24 cellular contexts compared by ENCODE assay signal in genomic region chr5:53879708-53880356, GRCh38.
"Had no signal": no experiment of that assay in that cellular context is flagged by ENCODE, and none has a peak within 500 bp of the region (broad histone marks: within the 10 kb centered on the region; RNA-seq: fewer than 3 reads in every experiment).

No MANE protein-coding gene starts in this region.

- H3K9me3 ChIP-seq: heart left ventricle, psoas muscle, suprapubic skin, tibial nerve had no signal

- H3K27me3 Mint-ChIP-seq: activated CD8-positive, alpha-beta T cell treated with anti-CD3 and anti-CD28 coated beads for 36 hours; activated T-helper 17 cell treated with anti-CD3 and anti-CD28 coated beads, Interleukin-2, amount 50 U/mL, for 72 hours; effector memory CD8-positive, alpha-beta T cell; naive thymus-derived CD4-positive, alpha-beta T cell had no signal

- H3K27ac ChIP-seq: brain microvascular endothelial cell, coronary artery, heart left ventricle, parathyroid adenoma, psoas muscle, suprapubic skin, tibial nerve had no signal

- H3K79me2 ChIP-seq: parathyroid adenoma had no signal

- ATAC-seq: activated CD8-positive, alpha-beta T cell treated with anti-CD3 and anti-CD28 coated beads for 36 hours; activated T-cell treated with anti-CD3 and anti-CD28 coated beads, Interleukin-2, amount 50 U/mL, for 4 hours; activated T-helper 17 cell treated with anti-CD3 and anti-CD28 coated beads, Interleukin-2, amount 50 U/mL, for 72 hours; effector memory CD8-positive, alpha-beta T cell; heart left ventricle; naive thymus-derived CD4-positive, alpha-beta T cell; psoas muscle had no signal

- H2AFZ ChIP-seq: parathyroid adenoma had no signal

- H3K36me3 ChIP-seq: brain microvascular endothelial cell, suprapubic skin, tibial nerve had no signal

- H3K4me1 ChIP-seq: heart left ventricle, parathyroid adenoma, psoas muscle, suprapubic skin, tibial nerve had no signal

- DNase-seq: activated CD4-positive, alpha-beta T cell treated with anti-CD3 and anti-CD28 coated beads for 1 hour; activated CD4-positive, alpha-beta T cell treated with anti-CD3 and anti-CD28 coated beads, Interleukin-2, amount 50 U/mL, for 1 hour; activated CD8-positive, alpha-beta T cell treated with anti-CD3 and anti-CD28 coated beads for 36 hours; activated gamma-delta T cell treated with Interleukin-2 at 50 U/mL for 16 hours; activated naive CD4-positive, alpha-beta T cell treated with anti-CD3 and anti-CD28 coated beads, Interleukin-2, amount 50 U/mL, for 16 hours; activated T-cell treated with anti-CD3 and anti-CD28 coated beads, Interleukin-2, amount 50 U/mL, for 4 hours; amniotic stem cell; brain microvascular endothelial cell; effector memory CD8-positive, alpha-beta T cell; heart left ventricle; hypothalamus; midbrain; naive thymus-derived CD4-positive, alpha-beta T cell; occipital lobe; psoas muscle; stimulated activated CD4-positive, alpha-beta T cell treated with anti-CD3 and anti-CD28 coated beads, Interleukin-15, amount 100 ng/mL, for 24 hours; stimulated activated CD4-positive, alpha-beta T cell treated with anti-CD3 and anti-CD28 coated beads, Interleukin-2, amount 100 ng/mL, for 24 hours; stimulated activated naive CD4-positive, alpha-beta T cell had no signal

- H3K27me3 ChIP-seq: brain microvascular endothelial cell, heart left ventricle, suprapubic skin, tibial nerve had no signal

- H3K4me3 Mint-ChIP-seq: activated CD8-positive, alpha-beta T cell treated with anti-CD3 and anti-CD28 coated beads for 36 hours; activated T-cell treated with anti-CD3 and anti-CD28 coated beads, Interleukin-2, amount 50 U/mL, for 4 hours; activated T-helper 17 cell treated with anti-CD3 and anti-CD28 coated beads, Interleukin-2, amount 50 U/mL, for 72 hours; effector memory CD8-positive, alpha-beta T cell; naive thymus-derived CD4-positive, alpha-beta T cell; neural crest cell had no signal

- H3K9ac ChIP-seq: parathyroid adenoma had no signal

- H3K4me3 ChIP-seq: coronary artery, heart left ventricle, psoas muscle, suprapubic skin, tibial nerve had no signal

- H3K27ac Mint-ChIP-seq: activated CD8-positive, alpha-beta T cell treated with anti-CD3 and anti-CD28 coated beads for 36 hours; activated T-helper 17 cell treated with anti-CD3 and anti-CD28 coated beads, Interleukin-2, amount 50 U/mL, for 72 hours; effector memory CD8-positive, alpha-beta T cell; naive thymus-derived CD4-positive, alpha-beta T cell had no signal

- H3K4me1 Mint-ChIP-seq: activated T-helper 17 cell treated with anti-CD3 and anti-CD28 coated beads, Interleukin-2, amount 50 U/mL, for 72 hours; naive thymus-derived CD4-positive, alpha-beta T cell had no signal
